Comparison of ENCODE assay signal across 25 cellular contexts in genomic region chr11:67044496-67044895, GRCh38. TPM values are rescaled to one million over a fixed set of nuclear protein-coding genes. Genes with fewer than 3 reads are reported as not detected.
DNase-seq lines count a peak whose midpoint lies in the region; ATAC-seq, FAIRE-seq and TF ChIP-seq lines count a peak whose summit lies in the region.
"Had no signal": no experiment of that assay in that cellular context is flagged by ENCODE, and none has a peak within 500 bp of the region (broad histone marks: within the 10 kb centered on the region; RNA-seq: fewer than 3 reads in every experiment).

No MANE protein-coding gene starts in this region.

- ATAC-seq in K562, result peak; percentile 40; the same call in 2 of the 3 replicates
- ATAC-seq: lower lobe of right lung had no signal

- H3K27ac ChIP-seq in OCI-LY1 (ENCODE audit: low read depth, low read length, poor library complexity, severe bottlenecking) (no peak overlapping the region), K562 (ENCODE audit: extremely low read depth, low read depth, low read length) (no peak overlapping the region), osteoblast (ENCODE audit: low read depth, low read length) (peak overlapping the region; percentile 51)
- H3K27ac ChIP-seq: BLaER1, lower lobe of right lung, right atrium auricular region, upper lobe of left lung, WERI-Rb-1 had no signal

- no peaks in the 10 kb centered on the region for H3K9me2 ChIP-seq in OCI-LY1 (ENCODE audit: low read depth, low read length)

- no peak overlapping the region for H3K4me3 ChIP-seq in OCI-LY1 (ENCODE audit: low read depth, low read length, poor library complexity, severe bottlenecking)
- no peak overlapping the region for H3K4me3 ChIP-seq in K562
- H3K4me3 ChIP-seq in osteoblast (ENCODE audit: insufficient read depth, low read length), result no peak overlapping the region
- H3K4me3 ChIP-seq: BLaER1, coronary artery, lower lobe of right lung, right atrium auricular region, upper lobe of left lung had no signal

- no peak for TF ChIP-seq EP300 in K562 (IDR thresholded peaks at IDR 0.05; ENCODE audit: low read length)

- H2AFZ ChIP-seq in OCI-LY1 (ENCODE audit: low read length), result no peak overlapping the region
- H2AFZ ChIP-seq in K562 (ENCODE audit: low read depth, low read length), result no peak overlapping the region
- no peak overlapping the region for H2AFZ ChIP-seq in osteoblast (ENCODE audit: low read length)

- no TSS peak for BruUV-seq in K562 (replicated peaks; lab: Mats Ljungman, UMichigan)

- H3K9me1 ChIP-seq in K562 (ENCODE audit: control insufficient read depth, insufficient read depth, low read length), result no peaks in the 10 kb centered on the region

- H3K79me2 ChIP-seq in OCI-LY1 (ENCODE audit: insufficient read depth, low read length), result no peaks in the 10 kb centered on the region
- no peaks in the 10 kb centered on the region for H3K79me2 ChIP-seq in K562 (ENCODE audit: control insufficient read depth, insufficient read depth, low read length)
- no peaks in the 10 kb centered on the region for H3K79me2 ChIP-seq in osteoblast (ENCODE audit: insufficient read depth, low read length)

- FAIRE-seq in K562 (lab: Jason Lieb, UNC), result no peak

- WGBS in K562 (ENCODE audit: insufficient coverage, low coverage, missing lambda C conversion rate), result 9% methylated on average over 12 of the region's 14 CpGs

- H4K20me1 ChIP-seq in OCI-LY1 (ENCODE audit: insufficient read depth, low read length), result no peaks in the 10 kb centered on the region
- no peaks in the 10 kb centered on the region for H4K20me1 ChIP-seq in K562 (replicated peaks; ENCODE audit: control insufficient read depth, insufficient read depth, low read length)
- H4K20me1 ChIP-seq in osteoblast (ENCODE audit: insufficient read depth, low read length), result peaks cover 2% of the 10 kb centered on the region

- no peak for TF ChIP-seq POLR2A in K562 (conservative IDR thresholded peaks at IDR 0.05)

- peaks cover 23% of the 10 kb centered on the region for H3K27me3 ChIP-seq in OCI-LY1 (ENCODE audit: insufficient read depth, low read length)
- peaks cover 19 to 51% of the 10 kb centered on the region in 2 experiments; a peak in 4 of 5 replicates for H3K27me3 ChIP-seq in K562 (ENCODE audit: control insufficient read depth in 2 of 2, insufficient read depth in 2 of 2, low read length in 2 of 2)
- no peaks in the 10 kb centered on the region for H3K27me3 ChIP-seq in osteoblast (ENCODE audit: insufficient read depth, low read length)
- H3K27me3 ChIP-seq: right atrium auricular region, upper lobe of left lung had no signal

- H3F3A ChIP-seq in OCI-LY1 (ENCODE audit: insufficient read depth, low read length), result no peaks in the 10 kb centered on the region

- TF ChIP-seq CTCF in GM12873 (IDR thresholded peaks at IDR 0.05; ENCODE audit: insufficient read depth, low read depth, low read length, missing control alignments), result peak; percentile 34
- peak; percentile 35; the same call in 1 of the 2 replicates for TF ChIP-seq CTCF in OCI-LY1 (IDR thresholded peaks at IDR 0.05; ENCODE audit: low read length)
- TF ChIP-seq CTCF in K562 (IDR thresholded peaks at IDR 0.05 in 2 of 3, conservative IDR thresholded peaks at IDR 0.05 in 1 of 3; ENCODE audit: insufficient read depth in 2 of 3, low read depth in 1 of 3, low read length in 3 of 3), result peak; percentile 12 to 29 (median 18); a peak in 1 of 6 replicates
- TF ChIP-seq CTCF in osteoblast (IDR thresholded peaks at IDR 0.05; ENCODE audit: extremely low read depth, low read depth, low read length), result no peak

- H3K9me3 ChIP-seq in OCI-LY1 (ENCODE audit: low read length), result no peaks in the 10 kb centered on the region
- H3K9me3 ChIP-seq in K562 (replicated peaks; ENCODE audit: control insufficient read depth, insufficient read depth, low read depth, low read length), result no peaks in the 10 kb centered on the region
- H3K9me3 ChIP-seq in osteoblast (ENCODE audit: low read depth, low read length), result no peaks in the 10 kb centered on the region
- H3K9me3 ChIP-seq: BLaER1, lower lobe of right lung, right atrium auricular region, upper lobe of left lung had no signal

- H3K36me3 ChIP-seq in OCI-LY1 (ENCODE audit: insufficient read depth, low read length), result no peaks in the 10 kb centered on the region
- H3K36me3 ChIP-seq in K562 (ENCODE audit: control insufficient read depth, insufficient read depth, low read length), result no peaks in the 10 kb centered on the region
- peaks cover 4% of the 10 kb centered on the region for H3K36me3 ChIP-seq in osteoblast (ENCODE audit: insufficient read depth, low read length)
- H3K36me3 ChIP-seq: BLaER1, lower lobe of right lung, right atrium auricular region, upper lobe of left lung, WERI-Rb-1 had no signal

- H3K9ac ChIP-seq in OCI-LY1 (ENCODE audit: low read length), result no peak overlapping the region
- peak overlapping the region in 1 of 2 experiments; percentile 4; a peak in 1 of 4 replicates for H3K9ac ChIP-seq in K562 (ENCODE audit: insufficient read depth in 1 of 2, low read depth in 2 of 2, low read length in 2 of 2)
- H3K9ac ChIP-seq: BLaER1 had no signal

- in situ Hi-C loops in K562 (cut with MboI), result no loop called here

- POLR2A ChIA-PET in K562 (lab: Yijun Ruan, JAX), result interaction anchor here (0.6 to 0.9 kb wide), 2 partner anchors 7 to 11 kb away, joined by 3 read pairs; no protein-coding TSS in a partner anchor

- no peak overlapping the region for H3K4me2 ChIP-seq in OCI-LY1 (ENCODE audit: low read length)
- H3K4me2 ChIP-seq in K562 (ENCODE audit: insufficient read depth, low read length), result no peak overlapping the region
- H3K4me2 ChIP-seq in osteoblast (ENCODE audit: insufficient read depth, low read length), result no peak overlapping the region
- H3K4me2 ChIP-seq: BLaER1 had no signal

- H3K4me1 ChIP-seq in OCI-LY1 (ENCODE audit: insufficient read depth, low read length, severe bottlenecking), result no peaks in the 10 kb centered on the region
- peaks cover 0 to 28% of the 10 kb centered on the region in 2 experiments; a peak in 2 of 5 replicates for H3K4me1 ChIP-seq in K562 (replicated peaks in 1 of 2; ENCODE audit: control insufficient read depth in 2 of 2, insufficient read depth in 2 of 2, low read length in 2 of 2)
- peaks cover 26% of the 10 kb centered on the region for H3K4me1 ChIP-seq in osteoblast (ENCODE audit: insufficient read depth, low read length)
- H3K4me1 ChIP-seq: lower lobe of right lung, right atrium auricular region, upper lobe of left lung had no signal

- CTCF ChIA-PET in K562 (lab: Yijun Ruan, JAX; ENCODE audit: low intra/inter-chr PET ratio), result interaction anchor here (0.6 to 0.7 kb wide), 2 partner anchors 347 to 357 kb away, joined by 3 read pairs; partner anchors contain the start of gene PPP1CA

- DNase-seq in K562 (ENCODE audit: extremely low read depth in 1 of 4, low spot score in 3 of 4) (no peak), osteoblast (ENCODE audit: insufficient read length, low spot score, missing footprints) (peak; percentile 64), HuH-7.5 (ENCODE audit: low spot score) (no peak), ecto neural progenitor cell (ENCODE audit: low spot score) (no peak), NCI-H1417 (lab: John Stamatoyannopoulos, UW) (no peak), COLO829 (ENCODE audit: low spot score) (no peak)
- DNase-seq: activated CD4-positive, alpha-beta T cell treated with anti-CD3 and anti-CD28 coated beads for 48 hours; activated CD8-positive, alpha-beta memory T cell treated with anti-CD3 and anti-CD28 coated beads for 24 hours; activated gamma-delta T cell; activated T-cell treated with anti-CD3 and anti-CD28 coated beads, Interleukin-2, amount 50 U/mL, for 1 hour; COR-L47; GF-D8; lower lobe of right lung; NCI-H1417 treated with DMSO at 0.1 percent for 48 hours; NCI-H446; Right ventricle myocardium superior; stimulated activated CD4-positive, alpha-beta T cell treated with anti-CD3 and anti-CD28 coated beads, Interleukin-2, amount 100 ng/mL, for 24 hours; upper lobe of left lung; WERI-Rb-1 had no signal

- intact Hi-C loops in K562 (cut with micrococcal nuclease), result no loop called here

- no peak for TF ChIP-seq RAD21 in K562 (CRISPR knock-in tag; conservative IDR thresholded peaks at IDR 0.05 in 1 of 2, IDR thresholded peaks at IDR 0.05 in 1 of 2)

RNA-seq across cellular contexts. Expression of gene RHOD, which starts 12.2 kb away (rescaled TPM):
- not detected in 2 replicates for total RNA-seq in K562 (2011; cell fraction: chromatin; rRNA removed; ENCODE audit: low replicate concordance)
- not detected in 2 replicates for total RNA-seq in K562 (2011; cell fraction: nucleolus; rRNA removed)
- total RNA-seq in K562 (2011; cell fraction: nucleoplasm; rRNA removed), result not detected in 2 replicates
- total RNA-seq in K562 (2014; rRNA removed) (not detected in 2 replicates), K562 (2014; rRNA removed; fragmentation: Illumina TruSeq; extraction: Trizol) (not detected in 2 replicates), K562 (2015; rRNA removed; fragmentation: Illumina TruSeq; extraction: Trizol) (not detected in 2 replicates), K562 (2021) (not detected in 2 replicates), osteoblast (26.8 and 27.5 TPM in 2 replicates)
- polyA plus RNA-seq in K562 (2011; rRNA removed) (not detected in 2 replicates), K562 (2014; fragmentation: Illumina TruSeq; extraction: Trizol) (not detected in 2 replicates), K562 (2014; fragmentation: Nextera tagmentation; extraction: Ambion mirVana) (not detected), K562 (2014; rRNA removed) (not detected in 2 replicates)
- polyA plus RNA-seq in K562 (2011; cell fraction: cytosol; rRNA removed), result not detected in 2 replicates
- polyA plus RNA-seq in K562 (2011; cell fraction: nucleus; rRNA removed), result not detected in 2 replicates
- polyA plus RNA-seq in K562 (2012), result not detected in 2 replicates
- polyA minus RNA-seq in K562 (2011; rRNA and poly(A)+ RNA removed), result not detected in 2 replicates
- 1.3 and 1.7 TPM in 2 replicates for polyA minus RNA-seq in K562 (2011; cell fraction: cytosol; rRNA and poly(A)+ RNA removed)
- polyA minus RNA-seq in K562 (2011; cell fraction: nucleus; rRNA and poly(A)+ RNA removed), result 0.27 and 0.33 TPM in 2 replicates
- total RNA-seq: H4 had no signal

RNA-seq across cellular contexts. Expression of gene SYT12, which starts 21.6 kb away (rescaled TPM):
- total RNA-seq in K562 (2011; cell fraction: chromatin; rRNA removed; ENCODE audit: low replicate concordance), result 0.14 and 0.32 TPM in 2 replicates
- total RNA-seq in K562 (2011; cell fraction: nucleolus; rRNA removed), result 0.13 and 0.17 TPM in 2 replicates
- 0.15 TPM in 1 of 2 replicates, not detected in the other for total RNA-seq in K562 (2011; cell fraction: nucleoplasm; rRNA removed)
- total RNA-seq in K562 (2014; rRNA removed) (not detected in 2 replicates), K562 (2014; rRNA removed; fragmentation: Illumina TruSeq; extraction: Trizol) (0.11 TPM in 1 of 2 replicates, not detected in the other), K562 (2015; rRNA removed; fragmentation: Illumina TruSeq; extraction: Trizol) (0.11 TPM in 1 of 2 replicates, not detected in the other), K562 (2021) (not detected in 2 replicates), osteoblast (4.0 and 4.1 TPM in 2 replicates)
- polyA plus RNA-seq in K562 (2011; rRNA removed) (0.01 and 0.03 TPM in 2 replicates), K562 (2014; fragmentation: Illumina TruSeq; extraction: Trizol) (0.03 TPM in 1 of 2 replicates, not detected in the other), K562 (2014; fragmentation: Nextera tagmentation; extraction: Ambion mirVana) (not detected), K562 (2014; rRNA removed) (0.03 and 0.07 TPM in 2 replicates)
- 0.01 and 0.04 TPM in 2 replicates for polyA plus RNA-seq in K562 (2011; cell fraction: cytosol; rRNA removed)
- 0.04 and 0.13 TPM in 2 replicates for polyA plus RNA-seq in K562 (2011; cell fraction: nucleus; rRNA removed)
- 0.08 and 0.21 TPM in 2 replicates for polyA plus RNA-seq in K562 (2012)
- 0.04 TPM in 1 of 2 replicates, not detected in the other for polyA minus RNA-seq in K562 (2011; rRNA and poly(A)+ RNA removed)
- polyA minus RNA-seq in K562 (2011; cell fraction: cytosol; rRNA and poly(A)+ RNA removed), result not detected in 2 replicates
- polyA minus RNA-seq in K562 (2011; cell fraction: nucleus; rRNA and poly(A)+ RNA removed), result 0.13 and 0.22 TPM in 2 replicates
- total RNA-seq: H4, lower lobe of right lung had no signal

Comparison
In these comparisons a context has a peak if more than half of its experiments do, and no peak if none do; other contexts are left out.
1. RNA of gene RHOD, which starts 12.2 kb away (total RNA-seq): 26.8 to 27.5 TPM in osteoblast; not detected in K562; every median in the first group is over 10 times any median in the second.